24 cellular contexts compared by ENCODE assay signal in genomic region chr17:66970140-66970539, GRCh38. TPM values are rescaled to one million over a fixed set of nuclear protein-coding genes. Genes with fewer than 3 reads are reported as not detected.
"Had no signal": no experiment of that assay in that cellular context is flagged by ENCODE, and none has a peak within 500 bp of the region (broad histone marks: within the 10 kb centered on the region; RNA-seq: fewer than 3 reads in every experiment).

No MANE protein-coding gene starts in this region.

- H3K9ac ChIP-seq: KMS-11 had no signal

- H3K4me3 ChIP-seq: K562, SJSA1, SK-N-MC had no signal

- H3K27me3 ChIP-seq: SJSA1 had no signal

- H3K9me3 ChIP-seq: SJSA1 had no signal

- H3K27ac ChIP-seq: KMS-11, SJSA1, SK-N-MC had no signal

- FAIRE-seq: K562, RCC 7860 had no signal

- ATAC-seq: K562 had no signal

- DNase-seq: Kasumi-1, MV-4-11, NCI-H1048, NCI-H1105, NCI-H1417, NCI-H1436 treated with DMSO at 0.1 percent for 48 hours, NCI-H1694, NCI-H187 treated with DMSO at 0.1 percent for 48 hours, NCI-H2029 treated with DMSO at 0.1 percent for 48 hours, NCI-H2171 treated with DMSO at 0.1 percent for 48 hours, NCI-H345, NCI-H446 treated with DMSO at 0.1 percent for 48 hours, NCI-H526 treated with DMSO at 0.1 percent for 48 hours, NCI-H748 treated with DMSO at 0.1 percent for 48 hours, Right ventricle myocardium superior, RPMI8226, SIG-M5 had no signal

RNA-seq across cellular contexts. Expression of gene CACNG4, which starts 5.6 kb away (rescaled TPM):
- total RNA-seq: HT1080, Right ventricle myocardium superior had no signal
- polyA plus RNA-seq: IgD-negative memory B cell, K562 had no signal
